Comparison of ENCODE assay signal across 12 cellular contexts in genomic region chr3:98735761-98736269, GRCh38.
"Had no signal": no experiment of that assay in that cellular context is flagged by ENCODE, and none has a peak within 500 bp of the region (broad histone marks: within the 10 kb centered on the region; RNA-seq: fewer than 3 reads in every experiment).

No MANE protein-coding gene starts in this region.

- ATAC-seq: activated naive CD4-positive, alpha-beta T cell treated with anti-CD3 and anti-CD28 coated beads, Interleukin-2, amount 50 U/mL, for 72 hours; naive thymus-derived CD4-positive, alpha-beta T cell; right cardiac atrium; stimulated activated memory B cell treated with anti-CD40 and anti-IgM and Interleukin-4, amounts not matched to agents 10 μg/mL and 1 μg/mL and 100 μg/mL, for 72 hours had no signal

- H3K4me3 ChIP-seq: hepatocyte, lung, tibial nerve had no signal

- H3K36me3 ChIP-seq: tibial nerve had no signal

- FAIRE-seq: colon had no signal

- H3K9me3 ChIP-seq: tibial nerve had no signal

- DNase-seq: activated CD4-positive, alpha-beta T cell treated with anti-CD3 and anti-CD28 coated beads, Interleukin-2, amount 50 U/mL, for 4 hours; activated CD4-positive, CD25-positive, alpha-beta regulatory T cell treated with anti-CD3 and anti-CD28 coated beads, Interleukin-2, amount 50 U/mL, for 72 hours; activated effector memory CD4-positive, alpha-beta T cell treated with Interleukin-2 at 50 U/mL for 16 hours; activated T-cell treated with anti-CD3 and anti-CD28 coated beads, Interleukin-2, amount 50 U/mL, for 24 hours; naive thymus-derived CD4-positive, alpha-beta T cell; right cardiac atrium had no signal

- H2AFZ ChIP-seq: hepatocyte had no signal

- H3K27me3 ChIP-seq: hepatocyte, tibial nerve had no signal

- H3K27ac ChIP-seq: hepatocyte had no signal
